ENCODE assay signal across 8 cellular contexts in the genomic region with DNA sequence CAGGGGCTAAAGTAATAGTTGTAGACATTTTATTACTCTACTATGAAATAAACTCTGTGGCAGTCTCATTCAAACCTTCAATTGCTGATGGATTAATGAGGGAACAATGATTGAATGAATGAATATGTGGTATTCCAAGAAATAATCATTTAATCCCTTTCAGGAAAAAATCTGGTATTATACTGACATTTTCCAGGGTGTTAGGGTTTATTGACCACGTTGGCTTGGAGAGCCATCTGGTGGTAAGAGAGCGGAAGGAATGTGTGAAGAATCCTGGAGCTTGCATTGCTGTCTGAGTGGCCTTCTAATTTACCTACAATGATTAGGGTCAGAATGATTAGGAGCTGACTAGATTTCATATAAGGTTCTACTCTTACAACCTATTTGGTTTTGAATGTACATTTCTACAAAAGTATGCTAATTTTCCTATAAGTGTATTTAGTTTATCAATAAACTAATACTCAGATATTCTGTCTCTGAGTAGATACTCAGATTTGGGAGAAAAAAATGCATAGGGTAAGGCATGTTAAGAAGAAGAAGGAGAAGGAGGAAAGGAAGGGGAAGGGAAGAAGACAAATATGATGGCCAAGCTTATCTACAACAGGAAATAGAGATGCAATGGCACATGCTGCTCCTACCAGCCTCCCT.
DNase-seq lines count a peak whose midpoint lies in the region; ATAC-seq and TF ChIP-seq lines count a peak whose summit lies in the region.

No MANE protein-coding gene starts in this region.

- TF ChIP-seq CTCF in mammary epithelial cell (conservative IDR thresholded peaks at IDR 0.05 in 1 of 2, IDR thresholded peaks at IDR 0.05 in 1 of 2; ENCODE audit: extremely low read depth in 1 of 2, insufficient read depth in 1 of 2, low read depth in 1 of 2, low read length in 2 of 2) (peak; percentile 74 to 77), nephron progenitor cell (IDR thresholded peaks at IDR 0.05) (peak; percentile 71)

- H3K4me2 ChIP-seq in mammary epithelial cell (ENCODE audit: insufficient read depth, low read depth, low read length), result no peak overlapping the region

- peaks cover 7% of the 10 kb centered on the region for H3K4me1 Mint-ChIP-seq in nephron progenitor cell

- BruUV-seq in mammary epithelial cell (replicated peaks; lab: Mats Ljungman, UMichigan), result no TSS peak

- no peak overlapping the region for H3K9ac ChIP-seq in mammary epithelial cell (ENCODE audit: insufficient read depth, low read length)

- H3K36me3 ChIP-seq in mammary epithelial cell (ENCODE audit: insufficient read depth, low read length), result no peaks in the 10 kb centered on the region

- no peaks in the 10 kb centered on the region for H3K36me3 Mint-ChIP-seq in nephron progenitor cell (ENCODE audit: low read depth)

- H3K4me3 Mint-ChIP-seq in nephron progenitor cell, result no peak overlapping the region

- no peaks in the 10 kb centered on the region for H3K9me3 Mint-ChIP-seq in nephron progenitor cell

- in situ Hi-C loops in mammary epithelial cell (cut with MboI; ENCODE audit: low sequenced_read_pairs in 2 of 2), result loop anchor here in 1 of 2 donors (25.0 kb wide), 1 partner anchor 1719 kb away; no protein-coding TSS in a partner anchor

- H3K79me2 ChIP-seq in mammary epithelial cell (ENCODE audit: insufficient read depth, low read length), result no peaks in the 10 kb centered on the region

- no peaks in the 10 kb centered on the region for H3K9me3 ChIP-seq in mammary epithelial cell (replicated peaks; ENCODE audit: insufficient read depth, low read length)

- intact Hi-C loops in mammary epithelial cell (cut with micrococcal nuclease), result loop anchor here (5.0 kb wide), 1 partner anchor 856 kb away; no protein-coding TSS in a partner anchor

- no peaks in the 10 kb centered on the region for H3K4me1 ChIP-seq in mammary epithelial cell (ENCODE audit: insufficient read depth, low read length)

- H3K4me3 ChIP-seq in mammary epithelial cell (replicated peaks in 1 of 3; ENCODE audit: insufficient read depth in 1 of 3, low read depth in 2 of 3, low read length in 3 of 3), result no peak overlapping the region

- no peaks in the 10 kb centered on the region for H3K27me3 ChIP-seq in mammary epithelial cell (ENCODE audit: insufficient read depth, low read length)

- CTCF ChIA-PET in mammary epithelial cell (lab: Charles Lee; ENCODE audit: low non-redundant PET), result interaction anchor here (0.7 kb wide), 1 partner anchor 95 kb away, joined by 5 read pairs; no protein-coding TSS in a partner anchor

- H3K27me3 Mint-ChIP-seq in nephron progenitor cell (ENCODE audit: low read depth, poor library complexity), result no peaks in the 10 kb centered on the region

- dilution Hi-C loops in mammary epithelial cell (cut with HindIII; ENCODE audit: low sequenced_read_pairs), result no loop called here

- no peaks in the 10 kb centered on the region for H4K20me1 ChIP-seq in mammary epithelial cell (ENCODE audit: insufficient read depth, low read length)

- no peak for ATAC-seq in GM21367 (IDR thresholded peaks at IDR 0.05; ENCODE audit: unreplicated experiment)

- H3K27ac Mint-ChIP-seq in nephron progenitor cell, result no peak overlapping the region

- peak; percentile 0 for DNase-seq in GDM1 (lab: John Stamatoyannopoulos, UW)
- peak; percentile 39 for DNase-seq in M059J (ENCODE audit: low read depth)
- peak; percentile 6 for DNase-seq in mammary epithelial cell
- peak; percentile 10 for DNase-seq in nephron progenitor cell
- no peak for DNase-seq in NCI-H146 (lab: John Stamatoyannopoulos, UW)
- no peak for DNase-seq in activated CD4-positive, alpha-beta T cell treated with anti-CD3 and anti-CD28 coated beads, Interleukin-2, amount 50 U/mL, for 1 hour
- no peak for DNase-seq in KG1 (lab: John Stamatoyannopoulos, UW)

- 5% methylated on average over 2 of the region's 2 CpGs for WGBS in mammary epithelial cell (ENCODE audit: low coverage, missing lambda C conversion rate)

- H2AFZ ChIP-seq in mammary epithelial cell (ENCODE audit: low read depth, low read length), result no peak overlapping the region

- H3K27ac ChIP-seq in mammary epithelial cell (ENCODE audit: insufficient read depth, low read depth, low read length), result no peak overlapping the region

Comparison
In these comparisons a context has a peak if more than half of its experiments do, and no peak if none do; other contexts are left out.
1. DNase-seq: peak in GDM1 (single experiment), M059J (single experiment), mammary epithelial cell (single experiment) and nephron progenitor cell (single experiment); none in NCI-H146 (single experiment), activated CD4-positive, alpha-beta T cell treated with anti-CD3 and anti-CD28 coated beads, Interleukin-2, amount 50 U/mL, for 1 hour (single experiment) and KG1 (single experiment).